ENCODE assay signal across 1 cellular context in the genomic region with DNA sequence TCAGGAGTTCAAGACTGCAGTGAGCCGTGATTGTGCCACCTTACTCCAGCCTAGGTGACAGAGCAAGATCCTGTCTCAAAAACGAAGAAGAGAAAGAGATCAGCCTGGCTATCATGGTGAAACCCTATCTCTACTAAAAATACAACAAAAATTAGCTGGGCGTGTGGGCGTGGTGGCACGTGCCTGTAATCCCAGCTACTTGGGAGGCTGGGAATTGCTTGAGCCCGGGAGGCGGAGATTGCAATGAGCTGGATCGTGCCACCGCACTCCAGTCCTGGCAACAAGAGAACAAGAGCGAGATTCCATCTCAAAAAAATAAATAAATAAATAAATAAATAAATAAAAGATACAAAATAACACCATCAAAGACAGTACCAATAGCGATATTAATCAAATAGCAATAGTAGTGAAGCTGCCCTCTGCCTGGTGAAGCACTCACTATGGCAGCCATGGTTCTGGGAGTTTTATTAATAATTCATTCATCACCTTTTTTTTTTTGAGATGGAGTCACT.
TF ChIP-seq lines count a peak whose summit lies in the region.

No MANE protein-coding gene starts in this region.

TF ChIP-seq in HEK293, 187 proteins besides CTCF, POLR2A, EP300 and RAD21 (continued from another document and continues in another):
- TF ChIP-seq ZNF560 (tag by site-specific recombination; IDR thresholded peaks at IDR 0.05; ENCODE audit: borderline replicate concordance) (0 out of 2 replicates have a peak, but pooled peaks have one; percentile 12), ZNF548 (tag by site-specific recombination; IDR thresholded peaks at IDR 0.05) (no peak), ZEB2 (tag by site-specific recombination; IDR thresholded peaks at IDR 0.05) (no peak), ZNF555 (tag by site-specific recombination; conservative IDR thresholded peaks at IDR 0.05) (peak; percentile 41; the same call in 1 of the 2 replicates), FEZF1 (tag by site-specific recombination; IDR thresholded peaks at IDR 0.05) (no peak), ZNF324 (tag by site-specific recombination; IDR thresholded peaks at IDR 0.05) (no peak), ZNF843 (tag by site-specific recombination; IDR thresholded peaks at IDR 0.05) (no peak), SCRT2 (tag by site-specific recombination; IDR thresholded peaks at IDR 0.05) (no peak), ZNF529 (tag by site-specific recombination; IDR thresholded peaks at IDR 0.05; ENCODE audit: insufficient replicate concordance) (no peak), ZXDB (tag by site-specific recombination; IDR thresholded peaks at IDR 0.05) (no peak), ZNF214 (tag by site-specific recombination; IDR thresholded peaks at IDR 0.05; ENCODE audit: borderline replicate concordance) (no peak), ZNF423 (tag by site-specific recombination; IDR thresholded peaks at IDR 0.05) (no peak), ZBTB21 (tag by site-specific recombination; IDR thresholded peaks at IDR 0.05) (peak; percentile 13; the same call in 1 of the 2 replicates), ZNF433 (tag by site-specific recombination; IDR thresholded peaks at IDR 0.05; ENCODE audit: low read depth) (peak; percentile 27; the same call in 1 of the 2 replicates), ZNF112 (tag by site-specific recombination; IDR thresholded peaks at IDR 0.05) (no peak), SP3 (tag by site-specific recombination; IDR thresholded peaks at IDR 0.05) (no peak), ZNF768 (tag by site-specific recombination; IDR thresholded peaks at IDR 0.05) (no peak), ZNF549 (tag by site-specific recombination; IDR thresholded peaks at IDR 0.05) (no peak), ZNF623 (tag by site-specific recombination; IDR thresholded peaks at IDR 0.05) (peak; percentile 58), SP2 (tag by site-specific recombination; IDR thresholded peaks at IDR 0.05) (no peak), ZNF10 (tag by site-specific recombination; IDR thresholded peaks at IDR 0.05) (no peak), ZNF660 (tag by site-specific recombination; IDR thresholded peaks at IDR 0.05) (no peak), ZNF16 (tag by site-specific recombination; IDR thresholded peaks at IDR 0.05; ENCODE audit: low read depth) (no peak), ZNF654 (tag by site-specific recombination; IDR thresholded peaks at IDR 0.05; ENCODE audit: low read depth) (0 out of 2 replicates have a peak, but pooled peaks have one; percentile 13), TCF7L2 (IDR thresholded peaks at IDR 0.05; ENCODE audit: borderline replicate concordance, low read depth, low read length) (no peak), MEIS1 (CRISPR knock-in tag; IDR thresholded peaks at IDR 0.05; ENCODE audit: borderline replicate concordance) (no peak), ZSCAN23 (tag by site-specific recombination; IDR thresholded peaks at IDR 0.05) (no peak), ZBTB20 (tag by site-specific recombination; IDR thresholded peaks at IDR 0.05) (no peak), ZNF561 (tag by site-specific recombination; IDR thresholded peaks at IDR 0.05; ENCODE audit: borderline replicate concordance) (no peak), ZNF585B (tag by site-specific recombination; IDR thresholded peaks at IDR 0.05) (no peak), GLIS1 (tag by site-specific recombination; IDR thresholded peaks at IDR 0.05) (no peak), ZNF138 (tag by site-specific recombination; IDR thresholded peaks at IDR 0.05; ENCODE audit: borderline replicate concordance) (no peak), ZNF37A (tag by site-specific recombination; IDR thresholded peaks at IDR 0.05) (no peak), OSR2 (tag by site-specific recombination; IDR thresholded peaks at IDR 0.05) (no peak)
- TF ChIP-seq, protein P1, sequence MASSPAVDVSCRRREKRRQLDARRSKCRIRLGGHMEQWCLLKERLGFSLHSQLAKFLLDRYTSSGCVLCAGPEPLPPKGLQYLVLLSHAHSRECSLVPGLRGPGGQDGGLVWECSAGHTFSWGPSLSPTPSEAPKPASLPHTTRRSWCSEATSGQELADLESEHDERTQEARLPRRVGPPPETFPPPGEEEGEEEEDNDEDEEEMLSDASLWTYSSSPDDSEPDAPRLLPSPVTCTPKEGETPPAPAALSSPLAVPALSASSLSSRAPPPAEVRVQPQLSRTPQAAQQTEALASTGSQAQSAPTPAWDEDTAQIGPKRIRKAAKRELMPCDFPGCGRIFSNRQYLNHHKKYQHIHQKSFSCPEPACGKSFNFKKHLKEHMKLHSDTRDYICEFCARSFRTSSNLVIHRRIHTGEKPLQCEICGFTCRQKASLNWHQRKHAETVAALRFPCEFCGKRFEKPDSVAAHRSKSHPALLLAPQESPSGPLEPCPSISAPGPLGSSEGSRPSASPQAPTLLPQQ (tag by site-specific recombination; IDR thresholded peaks at IDR 0.05): no peak
- TF ChIP-seq, protein P2, sequence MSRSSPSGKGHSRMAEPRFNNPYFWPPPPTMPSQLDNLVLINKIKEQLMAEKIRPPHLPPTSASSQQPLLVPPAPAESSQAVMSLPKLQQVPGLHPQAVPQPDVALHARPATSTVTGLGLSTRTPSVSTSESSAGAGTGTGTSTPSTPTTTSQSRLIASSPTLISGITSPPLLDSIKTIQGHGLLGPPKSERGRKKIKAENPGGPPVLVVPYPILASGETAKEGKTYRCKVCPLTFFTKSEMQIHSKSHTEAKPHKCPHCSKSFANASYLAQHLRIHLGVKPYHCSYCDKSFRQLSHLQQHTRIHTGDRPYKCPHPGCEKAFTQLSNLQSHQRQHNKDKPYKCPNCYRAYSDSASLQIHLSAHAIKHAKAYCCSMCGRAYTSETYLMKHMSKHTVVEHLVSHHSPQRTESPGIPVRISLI (tag by site-specific recombination; IDR thresholded peaks at IDR 0.05): no peak
- TF ChIP-seq, protein P3, sequence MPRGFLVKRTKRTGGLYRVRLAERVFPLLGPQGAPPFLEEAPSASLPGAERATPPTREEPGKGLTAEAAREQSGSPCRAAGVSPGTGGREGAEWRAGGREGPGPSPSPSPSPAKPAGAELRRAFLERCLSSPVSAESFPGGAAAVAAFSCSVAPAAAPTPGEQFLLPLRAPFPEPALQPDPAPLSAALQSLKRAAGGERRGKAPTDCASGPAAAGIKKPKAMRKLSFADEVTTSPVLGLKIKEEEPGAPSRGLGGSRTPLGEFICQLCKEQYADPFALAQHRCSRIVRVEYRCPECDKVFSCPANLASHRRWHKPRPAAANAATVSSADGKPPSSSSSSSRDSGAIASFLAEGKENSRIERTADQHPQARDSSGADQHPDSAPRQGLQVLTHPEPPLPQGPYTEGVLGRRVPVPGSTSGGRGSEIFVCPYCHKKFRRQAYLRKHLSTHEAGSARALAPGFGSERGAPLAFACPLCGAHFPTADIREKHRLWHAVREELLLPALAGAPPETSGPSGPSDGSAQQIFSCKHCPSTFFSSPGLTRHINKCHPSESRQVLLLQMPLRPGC (tag by site-specific recombination; IDR thresholded peaks at IDR 0.05): no peak
- TF ChIP-seq, protein P4, sequence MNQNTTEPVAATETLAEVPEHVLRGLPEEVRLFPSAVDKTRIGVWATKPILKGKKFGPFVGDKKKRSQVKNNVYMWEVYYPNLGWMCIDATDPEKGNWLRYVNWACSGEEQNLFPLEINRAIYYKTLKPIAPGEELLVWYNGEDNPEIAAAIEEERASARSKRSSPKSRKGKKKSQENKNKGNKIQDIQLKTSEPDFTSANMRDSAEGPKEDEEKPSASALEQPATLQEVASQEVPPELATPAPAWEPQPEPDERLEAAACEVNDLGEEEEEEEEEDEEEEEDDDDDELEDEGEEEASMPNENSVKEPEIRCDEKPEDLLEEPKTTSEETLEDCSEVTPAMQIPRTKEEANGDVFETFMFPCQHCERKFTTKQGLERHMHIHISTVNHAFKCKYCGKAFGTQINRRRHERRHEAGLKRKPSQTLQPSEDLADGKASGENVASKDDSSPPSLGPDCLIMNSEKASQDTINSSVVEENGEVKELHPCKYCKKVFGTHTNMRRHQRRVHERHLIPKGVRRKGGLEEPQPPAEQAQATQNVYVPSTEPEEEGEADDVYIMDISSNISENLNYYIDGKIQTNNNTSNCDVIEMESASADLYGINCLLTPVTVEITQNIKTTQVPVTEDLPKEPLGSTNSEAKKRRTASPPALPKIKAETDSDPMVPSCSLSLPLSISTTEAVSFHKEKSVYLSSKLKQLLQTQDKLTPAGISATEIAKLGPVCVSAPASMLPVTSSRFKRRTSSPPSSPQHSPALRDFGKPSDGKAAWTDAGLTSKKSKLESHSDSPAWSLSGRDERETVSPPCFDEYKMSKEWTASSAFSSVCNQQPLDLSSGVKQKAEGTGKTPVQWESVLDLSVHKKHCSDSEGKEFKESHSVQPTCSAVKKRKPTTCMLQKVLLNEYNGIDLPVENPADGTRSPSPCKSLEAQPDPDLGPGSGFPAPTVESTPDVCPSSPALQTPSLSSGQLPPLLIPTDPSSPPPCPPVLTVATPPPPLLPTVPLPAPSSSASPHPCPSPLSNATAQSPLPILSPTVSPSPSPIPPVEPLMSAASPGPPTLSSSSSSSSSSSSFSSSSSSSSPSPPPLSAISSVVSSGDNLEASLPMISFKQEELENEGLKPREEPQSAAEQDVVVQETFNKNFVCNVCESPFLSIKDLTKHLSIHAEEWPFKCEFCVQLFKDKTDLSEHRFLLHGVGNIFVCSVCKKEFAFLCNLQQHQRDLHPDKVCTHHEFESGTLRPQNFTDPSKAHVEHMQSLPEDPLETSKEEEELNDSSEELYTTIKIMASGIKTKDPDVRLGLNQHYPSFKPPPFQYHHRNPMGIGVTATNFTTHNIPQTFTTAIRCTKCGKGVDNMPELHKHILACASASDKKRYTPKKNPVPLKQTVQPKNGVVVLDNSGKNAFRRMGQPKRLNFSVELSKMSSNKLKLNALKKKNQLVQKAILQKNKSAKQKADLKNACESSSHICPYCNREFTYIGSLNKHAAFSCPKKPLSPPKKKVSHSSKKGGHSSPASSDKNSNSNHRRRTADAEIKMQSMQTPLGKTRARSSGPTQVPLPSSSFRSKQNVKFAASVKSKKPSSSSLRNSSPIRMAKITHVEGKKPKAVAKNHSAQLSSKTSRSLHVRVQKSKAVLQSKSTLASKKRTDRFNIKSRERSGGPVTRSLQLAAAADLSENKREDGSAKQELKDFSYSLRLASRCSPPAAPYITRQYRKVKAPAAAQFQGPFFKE (tag by site-specific recombination; IDR thresholded peaks at IDR 0.05; ENCODE audit: borderline replicate concordance): no peak
- TF ChIP-seq, protein P5, sequence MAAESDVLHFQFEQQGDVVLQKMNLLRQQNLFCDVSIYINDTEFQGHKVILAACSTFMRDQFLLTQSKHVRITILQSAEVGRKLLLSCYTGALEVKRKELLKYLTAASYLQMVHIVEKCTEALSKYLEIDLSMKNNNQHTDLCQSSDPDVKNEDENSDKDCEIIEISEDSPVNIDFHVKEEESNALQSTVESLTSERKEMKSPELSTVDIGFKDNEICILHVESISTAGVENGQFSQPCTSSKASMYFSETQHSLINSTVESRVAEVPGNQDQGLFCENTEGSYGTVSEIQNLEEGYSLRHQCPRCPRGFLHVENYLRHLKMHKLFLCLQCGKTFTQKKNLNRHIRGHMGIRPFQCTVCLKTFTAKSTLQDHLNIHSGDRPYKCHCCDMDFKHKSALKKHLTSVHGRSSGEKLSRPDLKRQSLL (tag by site-specific recombination; IDR thresholded peaks at IDR 0.05): no peak
- TF ChIP-seq, protein P6, sequence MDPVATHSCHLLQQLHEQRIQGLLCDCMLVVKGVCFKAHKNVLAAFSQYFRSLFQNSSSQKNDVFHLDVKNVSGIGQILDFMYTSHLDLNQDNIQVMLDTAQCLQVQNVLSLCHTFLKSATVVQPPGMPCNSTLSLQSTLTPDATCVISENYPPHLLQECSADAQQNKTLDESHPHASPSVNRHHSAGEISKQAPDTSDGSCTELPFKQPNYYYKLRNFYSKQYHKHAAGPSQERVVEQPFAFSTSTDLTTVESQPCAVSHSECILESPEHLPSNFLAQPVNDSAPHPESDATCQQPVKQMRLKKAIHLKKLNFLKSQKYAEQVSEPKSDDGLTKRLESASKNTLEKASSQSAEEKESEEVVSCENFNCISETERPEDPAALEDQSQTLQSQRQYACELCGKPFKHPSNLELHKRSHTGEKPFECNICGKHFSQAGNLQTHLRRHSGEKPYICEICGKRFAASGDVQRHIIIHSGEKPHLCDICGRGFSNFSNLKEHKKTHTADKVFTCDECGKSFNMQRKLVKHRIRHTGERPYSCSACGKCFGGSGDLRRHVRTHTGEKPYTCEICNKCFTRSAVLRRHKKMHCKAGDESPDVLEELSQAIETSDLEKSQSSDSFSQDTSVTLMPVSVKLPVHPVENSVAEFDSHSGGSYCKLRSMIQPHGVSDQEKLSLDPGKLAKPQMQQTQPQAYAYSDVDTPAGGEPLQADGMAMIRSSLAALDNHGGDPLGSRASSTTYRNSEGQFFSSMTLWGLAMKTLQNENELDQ (tag by site-specific recombination; IDR thresholded peaks at IDR 0.05; ENCODE audit: low read depth): no peak
- TF ChIP-seq, protein P7, sequence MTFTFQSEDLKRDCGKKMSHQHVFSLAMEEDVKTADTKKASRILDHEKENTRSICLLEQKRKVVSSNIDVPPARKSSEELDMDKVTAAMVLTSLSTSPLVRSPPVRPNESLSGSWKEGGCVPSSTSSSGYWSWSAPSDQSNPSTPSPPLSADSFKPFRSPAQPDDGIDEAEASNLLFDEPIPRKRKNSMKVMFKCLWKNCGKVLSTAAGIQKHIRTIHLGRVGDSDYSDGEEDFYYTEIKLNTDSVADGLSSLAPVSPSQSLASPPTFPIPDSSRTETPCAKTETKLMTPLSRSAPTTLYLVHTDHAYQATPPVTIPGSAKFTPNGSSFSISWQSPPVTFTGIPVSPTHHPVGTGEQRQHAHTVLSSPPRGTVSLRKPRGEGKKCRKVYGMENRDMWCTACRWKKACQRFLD (tag by site-specific recombination; IDR thresholded peaks at IDR 0.05): no peak
- TF ChIP-seq, protein P8, sequence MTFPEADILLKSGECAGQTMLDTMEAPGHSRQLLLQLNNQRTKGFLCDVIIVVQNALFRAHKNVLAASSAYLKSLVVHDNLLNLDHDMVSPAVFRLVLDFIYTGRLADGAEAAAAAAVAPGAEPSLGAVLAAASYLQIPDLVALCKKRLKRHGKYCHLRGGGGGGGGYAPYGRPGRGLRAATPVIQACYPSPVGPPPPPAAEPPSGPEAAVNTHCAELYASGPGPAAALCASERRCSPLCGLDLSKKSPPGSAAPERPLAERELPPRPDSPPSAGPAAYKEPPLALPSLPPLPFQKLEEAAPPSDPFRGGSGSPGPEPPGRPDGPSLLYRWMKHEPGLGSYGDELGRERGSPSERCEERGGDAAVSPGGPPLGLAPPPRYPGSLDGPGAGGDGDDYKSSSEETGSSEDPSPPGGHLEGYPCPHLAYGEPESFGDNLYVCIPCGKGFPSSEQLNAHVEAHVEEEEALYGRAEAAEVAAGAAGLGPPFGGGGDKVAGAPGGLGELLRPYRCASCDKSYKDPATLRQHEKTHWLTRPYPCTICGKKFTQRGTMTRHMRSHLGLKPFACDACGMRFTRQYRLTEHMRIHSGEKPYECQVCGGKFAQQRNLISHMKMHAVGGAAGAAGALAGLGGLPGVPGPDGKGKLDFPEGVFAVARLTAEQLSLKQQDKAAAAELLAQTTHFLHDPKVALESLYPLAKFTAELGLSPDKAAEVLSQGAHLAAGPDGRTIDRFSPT (tag by site-specific recombination; IDR thresholded peaks at IDR 0.05): no peak
- TF ChIP-seq, protein P9, sequence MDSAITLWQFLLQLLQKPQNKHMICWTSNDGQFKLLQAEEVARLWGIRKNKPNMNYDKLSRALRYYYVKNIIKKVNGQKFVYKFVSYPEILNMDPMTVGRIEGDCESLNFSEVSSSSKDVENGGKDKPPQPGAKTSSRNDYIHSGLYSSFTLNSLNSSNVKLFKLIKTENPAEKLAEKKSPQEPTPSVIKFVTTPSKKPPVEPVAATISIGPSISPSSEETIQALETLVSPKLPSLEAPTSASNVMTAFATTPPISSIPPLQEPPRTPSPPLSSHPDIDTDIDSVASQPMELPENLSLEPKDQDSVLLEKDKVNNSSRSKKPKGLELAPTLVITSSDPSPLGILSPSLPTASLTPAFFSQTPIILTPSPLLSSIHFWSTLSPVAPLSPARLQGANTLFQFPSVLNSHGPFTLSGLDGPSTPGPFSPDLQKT (IDR thresholded peaks at IDR 0.05; ENCODE audit: borderline replicate concordance, low read depth, low read length): no peak
